ENCODE assay signal across 1 cellular context in genomic region chr1:18653375-18653774, GRCh38.
TF ChIP-seq lines count a peak whose summit lies in the region.

No MANE protein-coding gene starts in this region.

TF ChIP-seq in GM12878, 131 proteins besides CTCF, POLR2A, EP300 and RAD21:
- no peak for TF ChIP-seq BCLAF1 (IDR thresholded peaks at IDR 0.05)
- TF ChIP-seq REST (IDR thresholded peaks at IDR 0.05; ENCODE audit: low read depth, low read length): peak; percentile 63; the same call in 1 of the 2 replicates
- TF ChIP-seq ATF3 (IDR thresholded peaks at IDR 0.05; ENCODE audit: borderline replicate concordance, extremely low read depth, low read depth, low read length): no peak
TF ChIP-seq in GM12878: peak in this region for 1.
